Comparison of ENCODE assay signal across 4 cellular contexts in genomic region chr10:46486459-46486858, GRCh38. TPM values are rescaled to one million over a fixed set of nuclear protein-coding genes. Genes with fewer than 3 reads are reported as not detected.
"Had no signal": no experiment of that assay in that cellular context is flagged by ENCODE, and none has a peak within 500 bp of the region (broad histone marks: within the 10 kb centered on the region; RNA-seq: fewer than 3 reads in every experiment).

No MANE protein-coding gene starts in this region.

RNA-seq across cellular contexts. Expression of gene NPY4R, which starts 20.7 kb away (rescaled TPM):
- total RNA-seq: HepG2, HT1080, K562 had no signal
- polyA plus RNA-seq: HepG2, IgD-negative memory B cell, K562 had no signal
